24 cellular contexts compared by ENCODE assay signal in the genomic region with DNA sequence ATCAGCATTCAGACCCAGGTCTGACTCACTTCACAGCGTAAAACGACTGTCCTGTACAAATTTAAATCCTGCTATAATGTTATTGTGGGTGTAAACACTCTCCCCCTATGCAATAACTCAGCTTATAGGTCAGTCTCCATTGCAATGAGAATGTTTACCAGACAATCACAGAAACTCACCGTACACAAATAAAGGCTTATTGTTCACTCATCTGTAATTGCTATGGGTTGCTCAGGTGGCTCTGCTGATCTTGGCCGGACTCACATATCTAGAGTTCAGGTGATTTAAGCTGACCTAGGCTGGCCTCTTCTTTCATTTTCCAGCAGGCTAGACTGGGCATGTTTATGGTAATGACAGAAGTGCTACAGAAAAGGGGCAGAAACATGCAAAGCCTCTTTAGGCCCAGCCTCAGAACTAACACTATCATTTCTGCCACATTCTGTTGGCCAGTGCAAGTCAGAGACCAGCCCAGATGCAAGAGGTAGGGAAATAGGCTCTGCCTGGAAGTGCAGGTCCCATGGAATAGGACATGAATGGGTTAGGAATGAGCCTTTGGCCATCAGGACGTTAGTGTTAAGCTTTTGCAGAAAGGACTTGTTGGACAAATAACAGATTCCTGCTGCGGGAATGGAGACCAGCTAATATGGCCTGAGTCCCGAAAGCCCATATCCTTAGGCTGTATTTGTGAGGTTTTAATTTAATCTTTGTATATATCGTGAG. TPM values are rescaled to one million over a fixed set of nuclear protein-coding genes. Genes with fewer than 3 reads are reported as not detected.
DNase-seq lines count a peak whose midpoint lies in the region; ATAC-seq, FAIRE-seq and TF ChIP-seq lines count a peak whose summit lies in the region.
"Had no signal": no experiment of that assay in that cellular context is flagged by ENCODE, and none has a peak within 500 bp of the region (broad histone marks: within the 10 kb centered on the region; RNA-seq: fewer than 3 reads in every experiment).

No MANE protein-coding gene starts in this region.

- CTCF ChIA-PET in HEK293 (lab: Yijun Ruan, JAX), result interaction anchor here (0.7 to 1.5 kb wide), 4 partner anchors 13 to 289 kb away, joined by 3 to 5 read pairs (median 4); no protein-coding TSS in a partner anchor

- no peaks in the 10 kb centered on the region for H3K36me3 ChIP-seq in HEK293 (ENCODE audit: control insufficient read depth in 2 of 2, insufficient read depth in 1 of 2, low read length in 2 of 2)
- no peaks in the 10 kb centered on the region for H3K36me3 ChIP-seq in keratinocyte (ENCODE audit: control insufficient read depth in 2 of 2, extremely low read depth in 1 of 2, insufficient read depth in 2 of 2, low read length in 2 of 2)
- H3K36me3 ChIP-seq in small intestine (ENCODE audit: control insufficient read depth in 2 of 2, insufficient read depth in 2 of 2, low read length in 2 of 2), result no peaks in the 10 kb centered on the region
- H3K36me3 ChIP-seq: BLaER1 had no signal

- no peak overlapping the region for H3K4me3 Mint-ChIP-seq in activated T-helper 17 cell treated with anti-CD3 and anti-CD28 coated beads, Interleukin-2, amount 50 U/mL, for 72 hours
- H3K4me3 Mint-ChIP-seq: CD4-positive, CD25-positive, alpha-beta regulatory T cell had no signal

- H3K4me1 ChIP-seq in HEK293 (ENCODE audit: control insufficient read depth, insufficient read depth, low read length) (no peaks in the 10 kb centered on the region), keratinocyte (ENCODE audit: control insufficient read depth, extremely low read depth, insufficient read depth, low read length) (no peaks in the 10 kb centered on the region), small intestine (ENCODE audit: control insufficient read depth in 2 of 2, insufficient read depth in 1 of 2, low read depth in 1 of 2, low read length in 1 of 2) (no peaks in the 10 kb centered on the region)
- H3K4me1 ChIP-seq: BLaER1 had no signal

- H3K4me1 Mint-ChIP-seq in activated T-helper 17 cell treated with anti-CD3 and anti-CD28 coated beads, Interleukin-2, amount 50 U/mL, for 72 hours, result peaks cover 27% of the 10 kb centered on the region

- ATAC-seq in activated T-helper 17 cell treated with anti-CD3 and anti-CD28 coated beads, Interleukin-2, amount 50 U/mL, for 72 hours (replicated peaks), result no peak
- ATAC-seq in GM19463 (IDR thresholded peaks at IDR 0.05; ENCODE audit: unreplicated experiment) (no peak), omental fat pad (ENCODE audit: low FRiP score) (no peak)
- ATAC-seq: HCT116, PC-3 had no signal

- H3K36me3 Mint-ChIP-seq in activated T-helper 17 cell treated with anti-CD3 and anti-CD28 coated beads, Interleukin-2, amount 50 U/mL, for 72 hours (ENCODE audit: low read depth), result peaks cover 4% of the 10 kb centered on the region
- H3K36me3 Mint-ChIP-seq: CD4-positive, CD25-positive, alpha-beta regulatory T cell had no signal

- no peak for TF ChIP-seq CTCF in GM12865 (IDR thresholded peaks at IDR 0.05; ENCODE audit: insufficient read depth, low read depth, low read length, missing control alignments)
- TF ChIP-seq CTCF in HEK293 (tag by site-specific recombination; IDR thresholded peaks at IDR 0.05), result no peak
- no peak for TF ChIP-seq CTCF in keratinocyte (optimal IDR thresholded peaks at IDR 0.05 in 1 of 3, IDR thresholded peaks at IDR 0.05 in 1 of 3, conservative IDR thresholded peaks at IDR 0.05 in 1 of 3; ENCODE audit: extremely low read depth in 1 of 3, insufficient read depth in 2 of 3, low read length in 3 of 3)
- TF ChIP-seq CTCF in omental fat pad (IDR thresholded peaks at IDR 0.05), result no peak

- H3K27ac ChIP-seq in HEK293 (ENCODE audit: extremely low read depth, low read depth, low read length) (no peak overlapping the region), keratinocyte (ENCODE audit: control insufficient read depth, insufficient read depth, low read length) (no peak overlapping the region), small intestine (ENCODE audit: low read depth in 1 of 2, low read length in 1 of 2) (no peak overlapping the region)
- H3K27ac ChIP-seq: BLaER1 had no signal

- POLR2A ChIA-PET in HEK293 (lab: Yijun Ruan, JAX), result no interaction called here

- H3K79me2 ChIP-seq in keratinocyte (ENCODE audit: control insufficient read depth, insufficient read depth, low read length), result no peaks in the 10 kb centered on the region

- no peaks in the 10 kb centered on the region for H3K9me3 Mint-ChIP-seq in activated T-helper 17 cell treated with anti-CD3 and anti-CD28 coated beads, Interleukin-2, amount 50 U/mL, for 72 hours
- H3K9me3 Mint-ChIP-seq: CD4-positive, CD25-positive, alpha-beta regulatory T cell had no signal

- H3K9me3 ChIP-seq in HEK293 (ENCODE audit: control insufficient read depth, insufficient read depth, low read depth, low read length), result no peaks in the 10 kb centered on the region
- no peaks in the 10 kb centered on the region for H3K9me3 ChIP-seq in keratinocyte (ENCODE audit: control insufficient read depth, low read depth, low read length)
- H3K9me3 ChIP-seq in small intestine (ENCODE audit: control insufficient read depth, low read depth), result no peaks in the 10 kb centered on the region
- H3K9me3 ChIP-seq: BLaER1, SK-N-SH had no signal

- H3K9ac ChIP-seq in keratinocyte (ENCODE audit: control insufficient read depth, extremely low read depth, insufficient read depth, low read length), result no peak overlapping the region
- H3K9ac ChIP-seq: BLaER1, SK-N-SH had no signal

- peak overlapping the region; percentile 6 for H3K4me2 ChIP-seq in keratinocyte (ENCODE audit: control insufficient read depth, extremely low read depth, insufficient read depth, low read depth, low read length)
- H3K4me2 ChIP-seq: BLaER1, SK-N-SH had no signal

- H4K20me1 ChIP-seq in keratinocyte (ENCODE audit: control insufficient read depth, extremely low read depth, insufficient read depth, low read length), result no peaks in the 10 kb centered on the region
- H4K20me1 ChIP-seq: BLaER1 had no signal

- H3K4me3 ChIP-seq in GM12865 (ENCODE audit: low read depth, low read length), result no peak overlapping the region
- no peak overlapping the region for H3K4me3 ChIP-seq in HEK293 (ENCODE audit: low read depth, low read length)
- H3K4me3 ChIP-seq in keratinocyte (ENCODE audit: control insufficient read depth in 2 of 3, extremely low read depth in 1 of 3, insufficient read depth in 2 of 3, low read depth in 1 of 3, low read length in 3 of 3), result no peak overlapping the region
- H3K4me3 ChIP-seq in small intestine (ENCODE audit: low read depth in 1 of 2, low read length in 2 of 2), result no peak overlapping the region
- H3K4me3 ChIP-seq: BLaER1 had no signal

- 89 to 91% (median 91%) methylated on average over 8 of the region's 8 CpGs for WGBS in small intestine, 3 donors

- no peaks in the 10 kb centered on the region for H3K27me3 Mint-ChIP-seq in activated T-helper 17 cell treated with anti-CD3 and anti-CD28 coated beads, Interleukin-2, amount 50 U/mL, for 72 hours
- H3K27me3 Mint-ChIP-seq: CD4-positive, CD25-positive, alpha-beta regulatory T cell had no signal

- peak overlapping the region; percentile 1 for H3K27ac Mint-ChIP-seq in activated T-helper 17 cell treated with anti-CD3 and anti-CD28 coated beads, Interleukin-2, amount 50 U/mL, for 72 hours
- H3K27ac Mint-ChIP-seq: CD4-positive, CD25-positive, alpha-beta regulatory T cell had no signal

- H3K9me1 ChIP-seq in keratinocyte (ENCODE audit: control insufficient read depth, extremely low read depth, insufficient read depth, low read length), result no peaks in the 10 kb centered on the region

- peak overlapping the region; percentile 36 for H2AFZ ChIP-seq in keratinocyte (ENCODE audit: control insufficient read depth, low read length)

- no peaks in the 10 kb centered on the region for H3K27me3 ChIP-seq in keratinocyte (ENCODE audit: control insufficient read depth, extremely low read depth, insufficient read depth, low read length)
- H3K27me3 ChIP-seq in small intestine (ENCODE audit: control insufficient read depth in 2 of 2, insufficient read depth in 2 of 2, low read length in 2 of 2), result no peaks in the 10 kb centered on the region
- H3K27me3 ChIP-seq: BLaER1 had no signal

- peak; percentile 13 for DNase-seq in GM12865 (ENCODE audit: low read depth)
- no peak for DNase-seq in keratinocyte (ENCODE audit: low read depth, low spot score)
- DNase-seq in small intestine, result no peak
- DNase-seq in omental fat pad (ENCODE audit: low spot score), result no peak
- DNase-seq: CD4-positive, CD25-positive, alpha-beta regulatory T cell; DMS153; DND-41; GOT3; IMR-90; NCI-H1105 treated with DMSO at 0.1 percent for 48 hours; NCI-H146; NCI-H1930; NCI-H2107; NCI-H524; NCI-H748 treated with DMSO at 0.1 percent for 48 hours; PC-3; SK-N-SH; SW 1271 had no signal

- dilution Hi-C loops in keratinocyte (cut with MboI; ENCODE audit: extremely low pct_ligation_motif_present, low sequenced_read_pairs), result no loop called here

- FAIRE-seq in keratinocyte (lab: Jason Lieb, UNC), result no peak
- FAIRE-seq in small intestine (lab: Jason Lieb, UNC), result no peak

TF ChIP-seq in HEK293, 187 proteins besides CTCF, POLR2A, EP300 and RAD21:
- no peak for TF ChIP-seq ZNF521 (tag by site-specific recombination; IDR thresholded peaks at IDR 0.05)
- peak; percentile 26 for TF ChIP-seq SETDB1 (IDR thresholded peaks at IDR 0.05; ENCODE audit: insufficient read length, low read length)

RNA-seq across cellular contexts. Expression of a gene that starts 44.0 kb away (rescaled TPM):
- 10 to 100 TPM; 21.7 to 46.3 TPM for total RNA-seq in activated T-helper 17 cell treated with anti-CD3 and anti-CD28 coated beads, Interleukin-2, amount 50 U/mL, for 72 hours
- polyA plus RNA-seq in keratinocyte (0.09 to 0.85 TPM (median 0.21 TPM) in 3 replicates), small intestine (1 to 10 TPM in 1 of 3 donors, under 1 TPM in 2; 0.54 to 2.3 (median 0.67) TPM)
- 0.39 TPM for polyA plus RNA-seq in keratinocyte (2011; ENCODE audit: low read depth)
- polyA plus RNA-seq in keratinocyte (2011; cell fraction: cytosol; rRNA removed), result 0.06 and 0.13 TPM in 2 replicates
- 0.53 and 1.4 TPM in 2 replicates for polyA plus RNA-seq in keratinocyte (2011; cell fraction: nucleus; rRNA removed)
- polyA plus RNA-seq in keratinocyte (2012; ENCODE audit: low replicate concordance), result 0.15 and 0.78 TPM in 2 replicates
- polyA minus RNA-seq in keratinocyte, result 0.19 to 2.2 TPM in 2 of 3 replicates, not detected in the other
- polyA minus RNA-seq in keratinocyte (2011; cell fraction: cytosol; rRNA and poly(A)+ RNA removed), result not detected
- 0.32 and 0.78 TPM in 2 replicates for polyA minus RNA-seq in keratinocyte (2011; cell fraction: nucleus; rRNA and poly(A)+ RNA removed)
- total RNA-seq in omental fat pad, result 10 to 100 TPM; 12.5 to 15.4 (median 14.6) TPM
- total RNA-seq: A172 had no signal
- polyA plus RNA-seq: IMR-90 had no signal
